ENCODE assay signal across 17 cellular contexts in the genomic region with DNA sequence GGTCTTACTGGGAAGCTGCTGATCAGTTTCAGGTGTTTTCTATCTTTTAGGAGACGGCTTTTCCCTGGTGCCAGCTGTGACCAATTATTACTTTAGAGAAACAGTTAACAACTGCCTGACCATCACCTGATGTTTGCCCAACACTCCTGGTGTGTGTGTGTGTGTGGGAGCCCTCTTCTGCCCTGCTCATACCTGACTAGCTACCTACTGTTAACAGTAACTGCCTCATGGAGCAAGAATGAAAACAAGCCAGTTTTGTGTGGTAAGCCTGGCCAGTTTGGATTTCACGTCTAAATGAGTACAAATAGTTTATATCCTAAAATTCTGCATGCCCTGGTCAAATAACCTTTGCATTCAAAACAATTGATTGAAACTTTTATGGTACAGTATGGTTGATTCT. TPM values are rescaled to one million over a fixed set of nuclear protein-coding genes. Genes with fewer than 3 reads are reported as not detected.
DNase-seq lines count a peak whose midpoint lies in the region; ATAC-seq, FAIRE-seq and TF ChIP-seq lines count a peak whose summit lies in the region.
"Had no signal": no experiment of that assay in that cellular context is flagged by ENCODE, and none has a peak within 500 bp of the region (broad histone marks: within the 10 kb centered on the region; RNA-seq: fewer than 3 reads in every experiment).

No MANE protein-coding gene starts in this region.

- CTCF ChIA-PET in mammary epithelial cell (lab: Charles Lee; ENCODE audit: low non-redundant PET) (no interaction called here), MCF 10A (lab: Yijun Ruan, JAX) (interaction anchor here (4.0 to 5.1 kb wide), 2 partner anchors 305 to 1539 kb away, joined by 31 to 37 read pairs; no protein-coding TSS in a partner anchor), SK-N-SH (lab: Yijun Ruan, JAX) (interaction anchor here (0.6 to 0.8 kb wide), 2 partner anchors 20 to 1567 kb away, joined by 3 to 4 read pairs; no protein-coding TSS in a partner anchor)

- H3F3A ChIP-seq in SK-N-SH (replicated peaks; ENCODE audit: insufficient read depth) = no peaks in the 10 kb centered on the region

- H3K4me1 Mint-ChIP-seq in MCF 10A (ENCODE audit: insufficient read depth, unreplicated experiment) (peaks cover 7% of the 10 kb centered on the region), T-helper 17 cell (no peaks in the 10 kb centered on the region)
- H3K4me1 Mint-ChIP-seq in T-helper 2 cell treated with Interferon-gamma antibody and Interleukin-4, amounts not matched to agents 5 μg/mL and 100 μg/mL, for 36 hours (ENCODE audit: low read depth) = no peaks in the 10 kb centered on the region

- H3K9me3 ChIP-seq in mammary epithelial cell (replicated peaks; ENCODE audit: insufficient read depth, low read length) (no peaks in the 10 kb centered on the region), lung (ENCODE audit: control insufficient read depth in 2 of 2, insufficient read depth in 1 of 2, low read length in 1 of 2) (no peaks in the 10 kb centered on the region), SK-N-SH (no peaks in the 10 kb centered on the region), T-helper 17 cell (ENCODE audit: control insufficient read depth, low read length, poor library complexity, severe bottlenecking) (no peaks in the 10 kb centered on the region)
- H3K9me3 ChIP-seq: SJSA1 had no signal

- no peaks in the 10 kb centered on the region for H3K9me2 ChIP-seq in SK-N-SH

- intact Hi-C loops in mammary epithelial cell (cut with micrococcal nuclease) (no loop called here), MCF 10A (cut with micrococcal nuclease) (no loop called here)

- in situ Hi-C loops in mammary epithelial cell (cut with MboI; ENCODE audit: low sequenced_read_pairs in 2 of 2) = no loop called here

- TF ChIP-seq CTCF in mammary epithelial cell (conservative IDR thresholded peaks at IDR 0.05 in 1 of 2, IDR thresholded peaks at IDR 0.05 in 1 of 2; ENCODE audit: extremely low read depth in 1 of 2, insufficient read depth in 1 of 2, low read depth in 1 of 2, low read length in 2 of 2) (no peak), MCF 10A (IDR thresholded peaks at IDR 0.05; ENCODE audit: unreplicated experiment) (no peak), fibroblast of pulmonary artery (IDR thresholded peaks at IDR 0.05; ENCODE audit: low read length, missing control alignments) (no peak), lung (IDR thresholded peaks at IDR 0.05; ENCODE audit: control extremely low read depth, extremely low read depth) (no peak), SK-N-SH (IDR thresholded peaks at IDR 0.05) (no peak)

- H3K4me1 ChIP-seq in mammary epithelial cell (ENCODE audit: insufficient read depth, low read length) (no peaks in the 10 kb centered on the region), lung (ENCODE audit: control insufficient read depth in 2 of 2, insufficient read depth in 2 of 2, low read length in 2 of 2) (no peaks in the 10 kb centered on the region), SK-N-SH (ENCODE audit: control insufficient read depth in 1 of 2, insufficient read depth in 2 of 2, low read depth in 1 of 2, low read length in 1 of 2) (no peaks in the 10 kb centered on the region; a peak in 1 of 4 replicates)
- H3K4me1 ChIP-seq: SJSA1 had no signal

- H3K27ac ChIP-seq in mammary epithelial cell (ENCODE audit: insufficient read depth, low read depth, low read length) (no peak overlapping the region), lung (ENCODE audit: low read depth in 1 of 2, low read length in 1 of 2) (no peak overlapping the region), SK-N-SH (ENCODE audit: low read depth in 2 of 2, low read length in 1 of 2) (no peak overlapping the region)
- H3K27ac ChIP-seq: SJSA1 had no signal

- no peak overlapping the region for H2AFZ ChIP-seq in mammary epithelial cell (ENCODE audit: low read depth, low read length)
- no peak overlapping the region for H2AFZ ChIP-seq in SK-N-SH (ENCODE audit: low read depth)

- WGBS in mammary epithelial cell (ENCODE audit: low coverage, missing lambda C conversion rate) = 49% methylated on average over 2 of the region's 2 CpGs
- WGBS in lung, 2 donors = 70 to 86% methylated on average over 2 of the region's 2 CpGs
- 88% methylated on average over 2 of the region's 2 CpGs for WGBS in SK-N-SH (ENCODE audit: low lambda C conversion rate)

- BruUV-seq in mammary epithelial cell (replicated peaks; lab: Mats Ljungman, UMichigan) (no TSS peak), MCF 10A (replicated peaks; lab: Mats Ljungman, UMichigan) (no TSS peak)

- no peak for TF ChIP-seq EP300 in SK-N-SH (IDR thresholded peaks at IDR 0.05; ENCODE audit: borderline replicate concordance in 1 of 2, low read depth in 1 of 2, low read length in 1 of 2)

- no peak for FAIRE-seq in frontal cortex (lab: Jason Lieb, UNC)
- FAIRE-seq: G401.6, GM12891, GM19239 had no signal

- H3K4me2 ChIP-seq in mammary epithelial cell (ENCODE audit: insufficient read depth, low read depth, low read length) (no peak overlapping the region), SK-N-SH (no peak overlapping the region)

- dilution Hi-C loops in mammary epithelial cell (cut with HindIII; ENCODE audit: low sequenced_read_pairs) = no loop called here

- H3K27me3 Mint-ChIP-seq in MCF 10A (ENCODE audit: insufficient read depth, unreplicated experiment) (no peaks in the 10 kb centered on the region), T-helper 17 cell (no peaks in the 10 kb centered on the region)
- peaks cover 8% of the 10 kb centered on the region for H3K27me3 Mint-ChIP-seq in T-helper 2 cell treated with Interferon-gamma antibody and Interleukin-4, amounts not matched to agents 5 μg/mL and 100 μg/mL, for 36 hours (ENCODE audit: low read depth)

- no peaks in the 10 kb centered on the region for H4K20me1 ChIP-seq in mammary epithelial cell (ENCODE audit: insufficient read depth, low read length)
- H4K20me1 ChIP-seq in SK-N-SH (ENCODE audit: insufficient read depth) = no peaks in the 10 kb centered on the region

- H3K36me3 Mint-ChIP-seq in MCF 10A (ENCODE audit: insufficient read depth, unreplicated experiment) = no peaks in the 10 kb centered on the region
- H3K36me3 Mint-ChIP-seq in T-helper 2 cell treated with Interferon-gamma antibody and Interleukin-4, amounts not matched to agents 5 μg/mL and 100 μg/mL, for 36 hours (ENCODE audit: low read depth) = no peaks in the 10 kb centered on the region
- no peaks in the 10 kb centered on the region for H3K36me3 Mint-ChIP-seq in T-helper 17 cell (ENCODE audit: low read depth)
- H3K36me3 Mint-ChIP-seq: CD4-positive, CD25-positive, alpha-beta regulatory T cell had no signal

- H3K4me3 Mint-ChIP-seq in MCF 10A (ENCODE audit: unreplicated experiment) (no peak overlapping the region), T-helper 17 cell (no peak overlapping the region)
- no peak overlapping the region for H3K4me3 Mint-ChIP-seq in T-helper 2 cell treated with Interferon-gamma antibody and Interleukin-4, amounts not matched to agents 5 μg/mL and 100 μg/mL, for 36 hours
- H3K4me3 Mint-ChIP-seq: CD4-positive, CD25-positive, alpha-beta regulatory T cell had no signal

- H3K27me3 ChIP-seq in mammary epithelial cell (ENCODE audit: insufficient read depth, low read length) (no peaks in the 10 kb centered on the region), lung (ENCODE audit: control insufficient read depth, insufficient read depth) (no peaks in the 10 kb centered on the region), SK-N-SH (ENCODE audit: insufficient read depth) (no peaks in the 10 kb centered on the region)
- H3K27me3 ChIP-seq: SJSA1 had no signal

- H3K9ac ChIP-seq in mammary epithelial cell (ENCODE audit: insufficient read depth, low read length) (no peak overlapping the region), SK-N-SH (no peak overlapping the region)

- peak; percentile 41 for DNase-seq in mammary epithelial cell
- no peak for DNase-seq in MCF 10A (ENCODE audit: unreplicated experiment)
- peak; percentile 0 for DNase-seq in fibroblast of pulmonary artery (ENCODE audit: low read depth)
- DNase-seq in lung (ENCODE audit: low spot score) = peak; percentile 58
- DNase-seq in T-helper 2 cell treated with Interferon-gamma antibody and Interleukin-4, amounts not matched to agents 5 μg/mL and 100 μg/mL, for 36 hours (ENCODE audit: low spot score) = no peak
- DNase-seq in frontal cortex (ENCODE audit: low spot score in 2 of 2) = no peak
- DNase-seq in SK-N-SH = no peak
- no peak for DNase-seq in T-helper 17 cell
- DNase-seq: CD4-positive, CD25-positive, alpha-beta regulatory T cell; DMS79 treated with DMSO at 0.1 percent for 48 hours; NCI-H1436; NCI-H82; RPMI8226 had no signal

- ATAC-seq in lung (ENCODE audit: insufficient read depth, low FRiP score) (peak; percentile 77), T-helper 17 cell (no peak)

- H3K4me3 ChIP-seq in mammary epithelial cell (replicated peaks in 1 of 3; ENCODE audit: insufficient read depth in 1 of 3, low read depth in 2 of 3, low read length in 3 of 3) = no peak overlapping the region
- H3K4me3 ChIP-seq in fibroblast of pulmonary artery (replicated peaks; ENCODE audit: low read depth, low read length) = no peak overlapping the region
- no peak overlapping the region for H3K4me3 ChIP-seq in lung
- no peak overlapping the region for H3K4me3 ChIP-seq in SK-N-SH (ENCODE audit: low read depth in 2 of 2, low read length in 1 of 2)
- H3K4me3 ChIP-seq: SJSA1 had no signal

- H3K36me3 ChIP-seq in mammary epithelial cell (ENCODE audit: insufficient read depth, low read length) = no peaks in the 10 kb centered on the region
- no peaks in the 10 kb centered on the region for H3K36me3 ChIP-seq in lung (ENCODE audit: control insufficient read depth in 2 of 2, insufficient read depth in 2 of 2, low read length in 2 of 2)
- no peaks in the 10 kb centered on the region for H3K36me3 ChIP-seq in SK-N-SH (replicated peaks in 1 of 2; ENCODE audit: control insufficient read depth in 1 of 2, insufficient read depth in 2 of 2, low read length in 1 of 2)
- H3K36me3 ChIP-seq: SJSA1 had no signal

- no peaks in the 10 kb centered on the region for H3K9me3 Mint-ChIP-seq in MCF 10A (ENCODE audit: unreplicated experiment)
- no peaks in the 10 kb centered on the region for H3K9me3 Mint-ChIP-seq in T-helper 2 cell treated with Interferon-gamma antibody and Interleukin-4, amounts not matched to agents 5 μg/mL and 100 μg/mL, for 36 hours

- H3K27ac Mint-ChIP-seq in MCF 10A (ENCODE audit: low read depth, unreplicated experiment) = no peak overlapping the region
- H3K27ac Mint-ChIP-seq in T-helper 2 cell treated with Interferon-gamma antibody and Interleukin-4, amounts not matched to agents 5 μg/mL and 100 μg/mL, for 36 hours = no peak overlapping the region
- no peak overlapping the region for H3K27ac Mint-ChIP-seq in T-helper 17 cell
- H3K27ac Mint-ChIP-seq: CD4-positive, CD25-positive, alpha-beta regulatory T cell had no signal

- no peaks in the 10 kb centered on the region for H3K79me2 ChIP-seq in mammary epithelial cell (ENCODE audit: insufficient read depth, low read length)
- no peaks in the 10 kb centered on the region for H3K79me2 ChIP-seq in SK-N-SH (ENCODE audit: insufficient read depth)

- POLR2A ChIA-PET in MCF 10A (lab: Yijun Ruan, JAX) = no interaction called here
- POLR2A ChIA-PET in SK-N-SH (lab: Yijun Ruan, JAX) = no interaction called here

- no peak for TF ChIP-seq RAD21 in SK-N-SH (IDR thresholded peaks at IDR 0.05; ENCODE audit: low read length)

RNA-seq across cellular contexts. Expression of gene RIOK2, which starts 46.1 kb away (rescaled TPM):
- 10 to 100 TPM; 18.5 to 38.3 TPM for total RNA-seq in mammary epithelial cell
- polyA plus RNA-seq in mammary epithelial cell = 5.9 TPM
- polyA minus RNA-seq in mammary epithelial cell = 16.2 TPM
- 45.7 and 50.9 TPM in 2 replicates for total RNA-seq in MCF 10A (2022)
- total RNA-seq in lung = 10 to 100 TPM; 18.8 to 49.8 TPM
- 10 to 100 TPM in 1 of 2 donors, 1 to 10 TPM in 1; 6.9 to 20.4 TPM for polyA plus RNA-seq in lung
- total RNA-seq in frontal cortex = 20.8 TPM
- polyA plus RNA-seq in SK-N-SH (2012; rRNA removed) = 5.6 and 5.9 TPM in 2 replicates
- 6.8 and 11.7 TPM in 2 replicates for polyA plus RNA-seq in SK-N-SH (2012; cell fraction: cytosol; rRNA removed)
- 3.7 and 7.7 TPM in 2 replicates for polyA plus RNA-seq in SK-N-SH (2012; cell fraction: nucleus; rRNA removed)
- total RNA-seq in T-helper 17 cell = 10 to 100 TPM; 16.9 to 27.2 TPM

Comparison
In these comparisons a context has a peak if more than half of its experiments do, and no peak if none do; other contexts are left out.
1. DNase-seq: peak in mammary epithelial cell (single experiment), fibroblast of pulmonary artery (single experiment) and lung (single experiment); none in MCF 10A (single experiment), T-helper 2 cell treated with Interferon-gamma antibody and Interleukin-4, amounts not matched to agents 5 μg/mL and 100 μg/mL, for 36 hours (single experiment), frontal cortex (0 of 2), SK-N-SH (single experiment) and T-helper 17 cell (0 of 3).